8 cellular contexts compared by ENCODE assay signal in the genomic region with DNA sequence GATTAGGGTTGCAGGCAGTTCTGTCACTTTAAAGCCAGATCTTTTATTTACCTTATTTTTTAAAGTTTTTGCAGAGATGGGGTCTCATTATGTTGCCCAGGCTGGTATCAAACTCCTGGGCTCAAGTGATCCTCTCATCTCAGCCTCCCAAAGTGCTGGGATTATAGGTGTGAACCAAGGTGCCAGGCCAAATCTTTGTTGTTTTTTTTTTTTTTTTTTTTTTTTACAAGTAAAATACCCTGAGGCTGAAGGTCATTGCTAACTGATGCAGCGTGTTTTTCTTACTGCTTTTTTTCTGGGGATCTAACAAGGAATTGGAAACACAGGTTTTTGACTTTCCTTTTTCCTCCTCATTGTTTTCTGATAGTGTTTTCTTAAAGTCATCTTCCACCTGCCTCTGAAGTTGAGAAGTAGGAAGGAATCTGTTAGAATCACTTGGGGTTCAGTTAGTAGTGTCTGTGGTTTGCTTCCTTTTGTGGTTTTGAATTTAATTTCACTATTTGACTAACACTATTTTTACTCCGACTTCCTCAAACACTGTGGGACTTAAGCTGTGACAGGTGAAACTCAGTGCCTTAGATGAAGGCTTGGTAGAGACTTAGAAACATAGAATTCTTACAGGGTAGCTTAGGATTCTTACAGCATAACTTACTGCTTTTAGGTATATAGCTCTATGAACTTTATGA. TPM values are rescaled to one million over a fixed set of nuclear protein-coding genes. Genes with fewer than 3 reads are reported as not detected.
DNase-seq lines count a peak whose midpoint lies in the region; ATAC-seq lines count a peak whose summit lies in the region.

No MANE protein-coding gene starts in this region.

- intact Hi-C loops in naive thymus-derived CD4-positive, alpha-beta T cell (cut with micrococcal nuclease) = loop anchor here (1.0 to 5.0 kb wide), 2 partner anchors 23 to 120 kb away; a partner anchor contains a TSS

- peaks cover 17 to 20% of the 10 kb centered on the region in 2 donors for H3K4me1 ChIP-seq in naive thymus-derived CD4-positive, alpha-beta T cell (ENCODE audit: control insufficient read depth in 2 of 2, insufficient read depth in 2 of 2, low read length in 2 of 2)

- ATAC-seq in activated T-cell treated with anti-CD3 and anti-CD28 coated beads, Interleukin-2, amount 50 U/mL, for 4 hours = peak; percentile 97 to 98
- peak; percentile 80 for ATAC-seq in HG02973 (IDR thresholded peaks at IDR 0.05; ENCODE audit: unreplicated experiment)
- ATAC-seq in naive thymus-derived CD4-positive, alpha-beta T cell = peak; percentile 86

- no peak overlapping the region for H3K27ac ChIP-seq in naive thymus-derived CD4-positive, alpha-beta T cell (ENCODE audit: low read depth, low read length)

- peaks cover 51% of the 10 kb centered on the region for H3K4me1 Mint-ChIP-seq in activated T-cell treated with anti-CD3 and anti-CD28 coated beads, Interleukin-2, amount 50 U/mL, for 4 hours (ENCODE audit: low read depth)
- H3K4me1 Mint-ChIP-seq in naive thymus-derived CD4-positive, alpha-beta T cell = peaks cover 34 to 70% (median 65%) of the 10 kb centered on the region in 7 donors

- CTCF ChIA-PET in naive thymus-derived CD4-positive, alpha-beta T cell (lab: Charles Lee) = no interaction called here

- peak overlapping the region; percentile 7 to 89 (median 64) for H3K27ac Mint-ChIP-seq in naive thymus-derived CD4-positive, alpha-beta T cell

- H3K27me3 Mint-ChIP-seq in activated T-cell treated with anti-CD3 and anti-CD28 coated beads, Interleukin-2, amount 50 U/mL, for 4 hours (ENCODE audit: low read depth) = no peaks in the 10 kb centered on the region
- no peaks in the 10 kb centered on the region for H3K27me3 Mint-ChIP-seq in naive thymus-derived CD4-positive, alpha-beta T cell

- H3K9me3 Mint-ChIP-seq in activated T-cell treated with anti-CD3 and anti-CD28 coated beads, Interleukin-2, amount 50 U/mL, for 4 hours = no peaks in the 10 kb centered on the region
- no peaks in the 10 kb centered on the region for H3K9me3 Mint-ChIP-seq in naive thymus-derived CD4-positive, alpha-beta T cell

- POLR2A ChIA-PET in naive thymus-derived CD4-positive, alpha-beta T cell (lab: Charles Lee) = interaction anchor here (0.6 to 3.1 kb wide), 2 partner anchors 23 to 36 kb away, joined by 3 to 19 read pairs; a partner anchor contains a TSS

- H3K4me3 ChIP-seq in naive thymus-derived CD4-positive, alpha-beta T cell (ENCODE audit: low read length) = no peak overlapping the region

- H3K36me3 Mint-ChIP-seq in activated T-cell treated with anti-CD3 and anti-CD28 coated beads, Interleukin-2, amount 50 U/mL, for 4 hours (ENCODE audit: insufficient read depth) = peaks cover 8% of the 10 kb centered on the region
- peaks cover 3 to 16% (median 4%) of the 10 kb centered on the region in 5 donors for H3K36me3 Mint-ChIP-seq in naive thymus-derived CD4-positive, alpha-beta T cell

- H3K27me3 ChIP-seq in naive thymus-derived CD4-positive, alpha-beta T cell (ENCODE audit: control insufficient read depth in 2 of 2, insufficient read depth in 2 of 2, low read length in 2 of 2) = no peaks in the 10 kb centered on the region

- H3K4me3 Mint-ChIP-seq in activated T-cell treated with anti-CD3 and anti-CD28 coated beads, Interleukin-2, amount 50 U/mL, for 4 hours = peak overlapping the region; percentile 47
- H3K4me3 Mint-ChIP-seq in naive thymus-derived CD4-positive, alpha-beta T cell = peak overlapping the region; percentile 16 to 81 (median 76)

- H3K36me3 ChIP-seq in naive thymus-derived CD4-positive, alpha-beta T cell (ENCODE audit: control insufficient read depth in 2 of 3, insufficient read depth in 3 of 3, low read length in 3 of 3) = peaks cover 0 to 18% (median 4%) of the 10 kb centered on the region in 3 experiments

- H3K9me3 ChIP-seq in naive thymus-derived CD4-positive, alpha-beta T cell (ENCODE audit: control insufficient read depth in 2 of 3, low read length in 3 of 3) = no peaks in the 10 kb centered on the region

- no peak for DNase-seq in activated T-cell treated with anti-CD3 and anti-CD28 coated beads, Interleukin-2, amount 50 U/mL, for 4 hours
- DNase-seq in activated T-cell treated with anti-CD3 and anti-CD28 coated beads, Interleukin-2, amount 50 U/mL, for 48 hours = no peak
- peak; percentile 65 for DNase-seq in RPMI8226
- DNase-seq in naive thymus-derived CD4-positive, alpha-beta T cell = peak in 6 of 9 donors; percentile 24 to 51 (median 44)
- no peak for DNase-seq in stimulated activated CD4-positive, alpha-beta T cell treated with anti-CD3 and anti-CD28 coated beads, Interleukin-1b, Interleukin-23, amount 100 ng/mL, for 48 hours
- no peak for DNase-seq in NCI-H1436 (lab: John Stamatoyannopoulos, UW)
- no peak for DNase-seq in NCI-H1436 treated with DMSO at 0.1 percent for 48 hours (lab: John Stamatoyannopoulos, UW)

RNA-seq across cellular contexts. Expression of a gene that starts 22.2 kb away (rescaled TPM):
- 100 to 1,000 TPM; 177 to 195 (median 183) TPM for total RNA-seq in activated T-cell treated with anti-CD3 and anti-CD28 coated beads, Interleukin-2, amount 50 U/mL, for 4 hours
- 100 to 1,000 TPM in 1 of 5 experiments, 10 to 100 TPM in 4; 67.1 to 174 (median 88.4) TPM for total RNA-seq in naive thymus-derived CD4-positive, alpha-beta T cell
- polyA plus RNA-seq in naive thymus-derived CD4-positive, alpha-beta T cell = 10 to 100 TPM; 31.2 to 48.2 TPM

Comparison
In these comparisons a context has a peak if more than half of its experiments do, and no peak if none do; other contexts are left out.
1. DNase-seq: peak in RPMI8226 (single experiment) and naive thymus-derived CD4-positive, alpha-beta T cell (6 of 9); none in activated T-cell treated with anti-CD3 and anti-CD28 coated beads, Interleukin-2, amount 50 U/mL, for 4 hours (single experiment), activated T-cell treated with anti-CD3 and anti-CD28 coated beads, Interleukin-2, amount 50 U/mL, for 48 hours (0 of 2), stimulated activated CD4-positive, alpha-beta T cell treated with anti-CD3 and anti-CD28 coated beads, Interleukin-1b, Interleukin-23, amount 100 ng/mL, for 48 hours (single experiment), NCI-H1436 (single experiment) and NCI-H1436 treated with DMSO at 0.1 percent for 48 hours (single experiment).
2. Peak in every context shown above with its lines, with median percentiles within 50 percentile points of each other: ATAC-seq.